In genomic region chr1:205749094-205749825, GRCh38 we compare ENCODE assay signal across 8 cellular contexts. TPM values are rescaled to one million over a fixed set of nuclear protein-coding genes. Genes with fewer than 3 reads are reported as not detected.
A peak's percentile ranks its signal among the peaks of the same experiment; 100 is the strongest.
DNase-seq lines count a peak whose midpoint lies in the region; ATAC-seq and TF ChIP-seq lines count a peak whose summit lies in the region.

No MANE protein-coding gene starts in this region.

- H3K4me2 ChIP-seq in DND-41 (ENCODE audit: insufficient read depth, low read length) = peak overlapping the region; percentile 76
- peak overlapping the region; percentile 90 for H3K4me2 ChIP-seq in GM23248 (ENCODE audit: unreplicated experiment)
- peak overlapping the region; percentile 89 for H3K4me2 ChIP-seq in Karpas-422 (ENCODE audit: low read depth, low read length, poor library complexity, severe bottlenecking)

- peak overlapping the region; percentile 97 for H3K27ac Mint-ChIP-seq in activated T-cell treated with anti-CD3 and anti-CD28 coated beads, Interleukin-2, amount 50 U/mL, for 72 hours

- peaks cover 45% of the 10 kb centered on the region for H3K36me3 ChIP-seq in DND-41 (ENCODE audit: insufficient read depth, low read length)
- H3K36me3 ChIP-seq in GM23248 (ENCODE audit: low read depth) = no peaks in the 10 kb centered on the region
- peaks cover 4% of the 10 kb centered on the region; the same call in 1 of the 2 replicates for H3K36me3 ChIP-seq in Karpas-422 (ENCODE audit: insufficient read depth, low read length)
- H3K36me3 ChIP-seq in Peyer's patch = no peaks in the 10 kb centered on the region
- H3K36me3 ChIP-seq in esophagus squamous epithelium = no peaks in the 10 kb centered on the region

- H3K4me3 ChIP-seq in DND-41 (ENCODE audit: low read depth in 1 of 2, low read length in 2 of 2) = peak overlapping the region; percentile 67 to 82
- H3K4me3 ChIP-seq in GM23248 = peak overlapping the region; percentile 94
- H3K4me3 ChIP-seq in Karpas-422 (ENCODE audit: low read length) = peak overlapping the region; percentile 84
- peak overlapping the region; percentile 78 to 96 (median 92) for H3K4me3 ChIP-seq in Peyer's patch
- peak overlapping the region; percentile 74 to 94 (median 88) for H3K4me3 ChIP-seq in esophagus squamous epithelium

- DNase-seq in DND-41 (peak; percentile 98), GM23248 (peak; percentile 96), Karpas-422 (peak; percentile 97), Peyer's patch (peak; percentile 92 to 97 (median 96)), esophagus squamous epithelium (lab: John Stamatoyannopoulos, UW) (peak; percentile 36), myocyte (ENCODE audit: low read depth) (peak; percentile 97)
- peak; percentile 98 for DNase-seq in activated T-cell treated with anti-CD3 and anti-CD28 coated beads, Interleukin-2, amount 50 U/mL, for 72 hours
- peak; percentile 88 for DNase-seq in stimulated activated CD8-positive, alpha-beta memory T cell treated with anti-CD3 and anti-CD28 coated beads, Interleukin-7, amount 100 ng/mL, for 24 hours (ENCODE audit: low read depth)

- peaks cover 50% of the 10 kb centered on the region for H3K4me1 Mint-ChIP-seq in activated T-cell treated with anti-CD3 and anti-CD28 coated beads, Interleukin-2, amount 50 U/mL, for 72 hours (ENCODE audit: low read depth)

- intact Hi-C loops in esophagus squamous epithelium (cut with DNase I) = no loop called here

- TF ChIP-seq POLR2A in Peyer's patch (IDR thresholded peaks at IDR 0.05) = peak; percentile 70 to 81
- TF ChIP-seq POLR2A in esophagus squamous epithelium (IDR thresholded peaks at IDR 0.05) = peak in 3 of 4 donors; percentile 81 to 93 (median 84)

- H3K27ac ChIP-seq in DND-41 (ENCODE audit: low read length) (peak overlapping the region; percentile 90), GM23248 (peak overlapping the region; percentile 88), Karpas-422 (ENCODE audit: low read length) (peak overlapping the region; percentile 80), Peyer's patch (peak overlapping the region; percentile 98 to 100 (median 99)), esophagus squamous epithelium (peak overlapping the region; percentile 98 to 100 (median 99))

- H4K20me1 ChIP-seq in DND-41 (ENCODE audit: insufficient read depth, low read length) = peaks cover 51% of the 10 kb centered on the region
- peaks cover 6% of the 10 kb centered on the region; the same call in 1 of the 2 replicates for H4K20me1 ChIP-seq in GM23248 (ENCODE audit: insufficient read depth)
- peaks cover 13% of the 10 kb centered on the region for H4K20me1 ChIP-seq in Karpas-422 (ENCODE audit: insufficient read depth, low read depth, low read length)

- peaks cover 55% of the 10 kb centered on the region for H3K4me1 ChIP-seq in DND-41 (ENCODE audit: insufficient read depth, low read length)
- peaks cover 27% of the 10 kb centered on the region for H3K4me1 ChIP-seq in GM23248 (ENCODE audit: insufficient read depth)
- peaks cover 46% of the 10 kb centered on the region for H3K4me1 ChIP-seq in Karpas-422 (ENCODE audit: low read length)
- peaks cover 0 to 18% (median 8%) of the 10 kb centered on the region in 4 donors for H3K4me1 ChIP-seq in Peyer's patch
- peaks cover 14 to 46% (median 21%) of the 10 kb centered on the region in 3 donors for H3K4me1 ChIP-seq in esophagus squamous epithelium

- H3F3A ChIP-seq in GM23248 (ENCODE audit: insufficient read depth) = peaks cover 31% of the 10 kb centered on the region

- no peaks in the 10 kb centered on the region for H3K27me3 ChIP-seq in DND-41 (ENCODE audit: insufficient read depth, low read length, poor library complexity)
- H3K27me3 ChIP-seq in GM23248 (replicated peaks; ENCODE audit: insufficient read depth) = no peaks in the 10 kb centered on the region
- H3K27me3 ChIP-seq in Karpas-422 (ENCODE audit: low read length) = no peaks in the 10 kb centered on the region
- H3K27me3 ChIP-seq in Peyer's patch = no peaks in the 10 kb centered on the region
- no peaks in the 10 kb centered on the region for H3K27me3 ChIP-seq in esophagus squamous epithelium

- H3K9me3 Mint-ChIP-seq in activated T-cell treated with anti-CD3 and anti-CD28 coated beads, Interleukin-2, amount 50 U/mL, for 72 hours = no peaks in the 10 kb centered on the region

- H3K9me3 ChIP-seq in DND-41 (ENCODE audit: insufficient read depth, low read length, severe bottlenecking) = no peaks in the 10 kb centered on the region
- no peaks in the 10 kb centered on the region for H3K9me3 ChIP-seq in GM23248 (ENCODE audit: low read depth)
- no peaks in the 10 kb centered on the region for H3K9me3 ChIP-seq in Karpas-422 (ENCODE audit: low read length)
- no peaks in the 10 kb centered on the region for H3K9me3 ChIP-seq in Peyer's patch
- H3K9me3 ChIP-seq in esophagus squamous epithelium = no peaks in the 10 kb centered on the region

- H3K27me3 Mint-ChIP-seq in activated T-cell treated with anti-CD3 and anti-CD28 coated beads, Interleukin-2, amount 50 U/mL, for 72 hours (ENCODE audit: low read depth) = no peaks in the 10 kb centered on the region

- H3K9me2 ChIP-seq in GM23248 (ENCODE audit: insufficient read depth) = no peaks in the 10 kb centered on the region
- no peaks in the 10 kb centered on the region for H3K9me2 ChIP-seq in Karpas-422 (replicated peaks; ENCODE audit: insufficient read depth, low read length)

- ATAC-seq in DND-41 (ENCODE audit: insufficient read depth, low read depth) = peak; percentile 78
- ATAC-seq in activated T-cell treated with anti-CD3 and anti-CD28 coated beads, Interleukin-2, amount 50 U/mL, for 72 hours (replicated peaks in 1 of 2) = peak; percentile 83

- peaks cover 7 to 20% of the 10 kb centered on the region in 2 donors for H3K36me3 Mint-ChIP-seq in activated T-cell treated with anti-CD3 and anti-CD28 coated beads, Interleukin-2, amount 50 U/mL, for 72 hours (ENCODE audit: insufficient read depth in 2 of 2)

- H2AFZ ChIP-seq in DND-41 (ENCODE audit: low read depth, low read length) (no peak overlapping the region), GM23248 (peak overlapping the region; percentile 47), Karpas-422 (ENCODE audit: low read length) (no peak overlapping the region)

- in situ Hi-C loops in GM23248 (cut with MboI) = no loop called here

- WGBS in GM23248 (ENCODE audit: low coverage in 1 of 2, low lambda C conversion rate in 2 of 2, missing lambda C conversion rate in 2 of 2), 2 experiments = 0% methylated on average over 22 to 28 of the region's 64 CpGs
- 0% methylated on average over 17 to 22 of the region's 64 CpGs for WGBS in esophagus squamous epithelium, 2 donors

- H3K79me2 ChIP-seq in DND-41 (ENCODE audit: insufficient read depth, low read length) (peaks cover 56% of the 10 kb centered on the region), GM23248 (ENCODE audit: insufficient read depth) (peaks cover 48% of the 10 kb centered on the region), Karpas-422 (ENCODE audit: low read length) (peaks cover 54% of the 10 kb centered on the region)

- H3K4me3 Mint-ChIP-seq in activated T-cell treated with anti-CD3 and anti-CD28 coated beads, Interleukin-2, amount 50 U/mL, for 72 hours = peak overlapping the region; percentile 94 to 97

- H3K9ac ChIP-seq in DND-41 (ENCODE audit: low read depth, low read length) (peak overlapping the region; percentile 76), GM23248 (peak overlapping the region; percentile 92), Karpas-422 (ENCODE audit: low read length) (peak overlapping the region; percentile 89)

- TF ChIP-seq CTCF in DND-41 (IDR thresholded peaks at IDR 0.05; ENCODE audit: borderline replicate concordance, extremely low read depth, low read length, poor library complexity, severe bottlenecking) = peak; percentile 20
- peak in 1 of 6 experiments; percentile 5 for TF ChIP-seq CTCF in Peyer's patch (IDR thresholded peaks at IDR 0.05)
- peak in 1 of 6 experiments; percentile 14 for TF ChIP-seq CTCF in esophagus squamous epithelium (IDR thresholded peaks at IDR 0.05)

RNA-seq across cellular contexts. Expression of gene NUCKS1, which starts 0.7 kb away (rescaled TPM):
- total RNA-seq in GM23248 (2014; rRNA removed; shearing (Covaris generic)) = 122 and 125 TPM in 2 replicates
- polyA plus RNA-seq in GM23248 (2016; fragmentation: Nextera tagmentation; extraction: Ambion mirVana) = 69.2 and 69.9 TPM in 2 replicates
- total RNA-seq in Karpas-422 (2014; rRNA removed; shearing (Covaris generic); ENCODE audit: low replicate concordance) = 36.4 and 56.9 TPM in 2 replicates
- 10 to 100 TPM; 21.1 to 64.5 (median 41.5) TPM for total RNA-seq in Peyer's patch
- total RNA-seq in activated T-cell treated with anti-CD3 and anti-CD28 coated beads, Interleukin-2, amount 50 U/mL, for 72 hours = 100 to 1,000 TPM; 192 to 257 TPM
- total RNA-seq in esophagus squamous epithelium = 10 to 100 TPM; 32.4 to 73.4 (median 60.9) TPM
- 151 and 153 TPM in 2 replicates for total RNA-seq in myocyte
- polyA plus RNA-seq in myocyte (2012) = 66.1 TPM

RNA-seq across cellular contexts. Expression of gene RAB29, which starts 26.0 kb away (rescaled TPM):
- 12.1 and 16.8 TPM in 2 replicates for total RNA-seq in GM23248 (2014; rRNA removed; shearing (Covaris generic))
- 18.0 and 18.1 TPM in 2 replicates for polyA plus RNA-seq in GM23248 (2016; fragmentation: Nextera tagmentation; extraction: Ambion mirVana)
- total RNA-seq in Karpas-422 (2014; rRNA removed; shearing (Covaris generic); ENCODE audit: low replicate concordance) = 3.1 and 3.6 TPM in 2 replicates
- 10 to 100 TPM in 3 of 4 donors, 1 to 10 TPM in 1; 8.3 to 96.6 (median 22.0) TPM for total RNA-seq in Peyer's patch
- 10 to 100 TPM; 41.5 to 60.5 TPM for total RNA-seq in activated T-cell treated with anti-CD3 and anti-CD28 coated beads, Interleukin-2, amount 50 U/mL, for 72 hours
- total RNA-seq in esophagus squamous epithelium = 10 to 100 TPM in 1 of 4 donors, 1 to 10 TPM in 3; 3.0 to 19.3 (median 7.0) TPM
- total RNA-seq in myocyte = 23.6 and 24.8 TPM in 2 replicates
- polyA plus RNA-seq in myocyte (2012) = 34.1 TPM

Comparison
In these comparisons a context has a peak if more than half of its experiments do, and no peak if none do; other contexts are left out.
1. Peak in every context shown above with its lines: DNase-seq, ATAC-seq, H3K4me3 ChIP-seq and H3K27ac ChIP-seq.
2. DNase-seq: peak in every context shown above with its lines; median percentile 98 in DND-41; 98 in activated T-cell treated with anti-CD3 and anti-CD28 coated beads, Interleukin-2, amount 50 U/mL, for 72 hours; 97 in Karpas-422; 97 in myocyte; 96 in GM23248; 96 in Peyer's patch; 88 in stimulated activated CD8-positive, alpha-beta memory T cell treated with anti-CD3 and anti-CD28 coated beads, Interleukin-7, amount 100 ng/mL, for 24 hours; 36 in esophagus squamous epithelium.